Comparison of ENCODE assay signal across 8 cellular contexts in the genomic region with DNA sequence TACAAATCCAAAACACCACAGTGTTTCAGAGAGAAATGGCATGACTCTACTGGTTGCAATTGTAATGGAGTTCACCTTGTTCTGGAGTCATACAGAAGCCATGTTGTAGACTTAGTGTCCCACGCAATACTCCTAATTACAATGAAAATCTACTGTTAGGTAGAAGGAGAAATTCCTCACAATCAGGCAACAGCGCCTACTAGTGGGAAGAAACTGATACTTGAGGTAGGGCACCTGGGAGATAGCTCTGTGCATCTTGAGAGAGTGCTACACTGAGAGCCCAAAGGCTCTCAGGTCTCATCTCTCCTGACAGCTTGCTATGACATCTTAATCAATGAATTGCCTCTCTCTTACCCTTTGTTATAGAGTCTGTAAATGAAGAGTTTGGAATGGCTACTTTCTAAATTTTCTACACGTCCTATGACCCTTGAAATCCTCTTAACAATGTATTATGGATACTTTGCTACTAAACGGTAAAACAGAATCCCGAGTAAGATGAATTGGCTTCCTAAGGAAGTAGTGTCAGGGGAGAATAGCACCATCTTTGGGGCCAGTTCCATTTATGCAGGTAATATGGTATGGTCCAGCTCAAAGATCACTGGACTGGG.
DNase-seq lines count a peak whose midpoint lies in the region; ATAC-seq and TF ChIP-seq lines count a peak whose summit lies in the region.

No MANE protein-coding gene starts in this region.

- H3K9me3 ChIP-seq in AG04450 (ENCODE audit: control insufficient read depth, insufficient read depth, low read length) = no peaks in the 10 kb centered on the region
- H3K9me3 ChIP-seq in T-helper 17 cell (ENCODE audit: control insufficient read depth, low read length, poor library complexity, severe bottlenecking) = no peaks in the 10 kb centered on the region
- no peaks in the 10 kb centered on the region for H3K9me3 ChIP-seq in neural cell (ENCODE audit: low read length)

- DNase-seq in AG04450 (ENCODE audit: low read depth, low spot score) = no peak
- DNase-seq in T-helper 17 cell = peak in 2 of 3 donors; percentile 15 to 47
- DNase-seq in MCF 10A (ENCODE audit: unreplicated experiment) = peak; percentile 71
- DNase-seq in occipital lobe (lab: John Stamatoyannopoulos, UW) = no peak

- H3K79me2 ChIP-seq in neural cell (replicated peaks; ENCODE audit: insufficient read depth, low read length) = no peaks in the 10 kb centered on the region

- H3K4me1 Mint-ChIP-seq in T-helper 17 cell (peaks cover 6% of the 10 kb centered on the region), MCF 10A (ENCODE audit: insufficient read depth, unreplicated experiment) (no peaks in the 10 kb centered on the region)
- H3K4me1 Mint-ChIP-seq in stimulated activated memory B cell treated with anti-CD40 and anti-IgM and Interleukin-4, amounts not matched to agents 10 μg/mL and 1 μg/mL and 100 μg/mL, for 72 hours = peaks cover 29% of the 10 kb centered on the region

- intact Hi-C loops in MCF 10A (cut with micrococcal nuclease) = loop anchor here (5.0 kb wide), 1 partner anchor 1002 kb away; a partner anchor contains a TSS

- H3K4me3 ChIP-seq in AG04450 (ENCODE audit: low read depth, low read length) (no peak overlapping the region), neural cell (ENCODE audit: low read length) (no peak overlapping the region)

- H3K9ac ChIP-seq in neural cell (ENCODE audit: low read length) = no peak overlapping the region

- no peak overlapping the region for H2AFZ ChIP-seq in neural cell (ENCODE audit: low read depth, low read length)

- no peak overlapping the region for H3K27ac ChIP-seq in AG04450 (ENCODE audit: low read depth, low read length)
- H3K27ac ChIP-seq in neural cell (ENCODE audit: low read length) = no peak overlapping the region

- no peaks in the 10 kb centered on the region for H3F3A ChIP-seq in neural cell (ENCODE audit: insufficient read depth, low read length, poor library complexity, severe bottlenecking)

- ATAC-seq in GM21723 (IDR thresholded peaks at IDR 0.05; ENCODE audit: unreplicated experiment) = peak; percentile 44
- peak; percentile 82 for ATAC-seq in T-helper 17 cell
- no peak for ATAC-seq in stimulated activated memory B cell treated with anti-CD40 and anti-IgM and Interleukin-4, amounts not matched to agents 10 μg/mL and 1 μg/mL and 100 μg/mL, for 72 hours
- ATAC-seq in GM21423 (IDR thresholded peaks at IDR 0.05; ENCODE audit: unreplicated experiment) = no peak

- TF ChIP-seq RAD21 in neural cell (conservative IDR thresholded peaks at IDR 0.05) = no peak

- no peaks in the 10 kb centered on the region for H3K36me3 ChIP-seq in neural cell (ENCODE audit: insufficient read depth, low read length)

- no peak for TF ChIP-seq EP300 in neural cell (conservative IDR thresholded peaks at IDR 0.05; ENCODE audit: poor library complexity, severe bottlenecking)

- no peaks in the 10 kb centered on the region for H3K9me3 Mint-ChIP-seq in MCF 10A (ENCODE audit: unreplicated experiment)
- H3K9me3 Mint-ChIP-seq in stimulated activated memory B cell treated with anti-CD40 and anti-IgM and Interleukin-4, amounts not matched to agents 10 μg/mL and 1 μg/mL and 100 μg/mL, for 72 hours = no peaks in the 10 kb centered on the region

- TF ChIP-seq CTCF in AG04450 (IDR thresholded peaks at IDR 0.05; ENCODE audit: low read depth, low read length) = peak; percentile 36
- peak; percentile 69 for TF ChIP-seq CTCF in MCF 10A (IDR thresholded peaks at IDR 0.05; ENCODE audit: unreplicated experiment)
- peak; percentile 26 for TF ChIP-seq CTCF in neural cell (IDR thresholded peaks at IDR 0.05; ENCODE audit: poor library complexity, severe bottlenecking)

- H3K27ac Mint-ChIP-seq in T-helper 17 cell (no peak overlapping the region), MCF 10A (ENCODE audit: low read depth, unreplicated experiment) (no peak overlapping the region)
- no peak overlapping the region for H3K27ac Mint-ChIP-seq in stimulated activated memory B cell treated with anti-CD40 and anti-IgM and Interleukin-4, amounts not matched to agents 10 μg/mL and 1 μg/mL and 100 μg/mL, for 72 hours

- CTCF ChIA-PET in AG04450 (lab: Charles Lee) (interaction anchor here (0.9 to 1.6 kb wide), 2 partner anchors 206 to 1009 kb away, joined by 3 to 4 read pairs; no protein-coding TSS in a partner anchor), MCF 10A (lab: Yijun Ruan, JAX) (interaction anchor here (0.6 to 1.4 kb wide), 8 partner anchors 17 to 687 kb away, joined by 3 to 7 read pairs (median 3); no protein-coding TSS in a partner anchor)

- H4K20me1 ChIP-seq in neural cell (ENCODE audit: insufficient read depth) = no peaks in the 10 kb centered on the region

- no peaks in the 10 kb centered on the region for H3K27me3 ChIP-seq in AG04450 (ENCODE audit: control insufficient read depth, insufficient read depth, low read length)
- H3K27me3 ChIP-seq in neural cell (ENCODE audit: insufficient read depth, low read depth, low read length) = no peaks in the 10 kb centered on the region

- POLR2A ChIA-PET in AG04450 (lab: Yijun Ruan, JAX) = interaction anchor here (0.6 kb wide), 1 partner anchor 1003 kb away, joined by 3 read pairs; no protein-coding TSS in a partner anchor
- POLR2A ChIA-PET in MCF 10A (lab: Yijun Ruan, JAX) = no interaction called here

- H3K4me3 Mint-ChIP-seq in T-helper 17 cell = no peak overlapping the region
- H3K4me3 Mint-ChIP-seq in MCF 10A (ENCODE audit: unreplicated experiment) = no peak overlapping the region
- H3K4me3 Mint-ChIP-seq in stimulated activated memory B cell treated with anti-CD40 and anti-IgM and Interleukin-4, amounts not matched to agents 10 μg/mL and 1 μg/mL and 100 μg/mL, for 72 hours = no peak overlapping the region

- no peaks in the 10 kb centered on the region for H3K27me3 Mint-ChIP-seq in T-helper 17 cell
- H3K27me3 Mint-ChIP-seq in MCF 10A (ENCODE audit: insufficient read depth, unreplicated experiment) = no peaks in the 10 kb centered on the region
- H3K27me3 Mint-ChIP-seq in stimulated activated memory B cell treated with anti-CD40 and anti-IgM and Interleukin-4, amounts not matched to agents 10 μg/mL and 1 μg/mL and 100 μg/mL, for 72 hours = no peaks in the 10 kb centered on the region

- H3K9me2 ChIP-seq in neural cell (ENCODE audit: insufficient read depth, low read length) = no peaks in the 10 kb centered on the region

- H3K4me2 ChIP-seq in neural cell (ENCODE audit: low read length) = no peak overlapping the region

- H3K36me3 Mint-ChIP-seq in T-helper 17 cell (ENCODE audit: low read depth) = no peaks in the 10 kb centered on the region
- H3K36me3 Mint-ChIP-seq in MCF 10A (ENCODE audit: insufficient read depth, unreplicated experiment) = no peaks in the 10 kb centered on the region
- H3K36me3 Mint-ChIP-seq in stimulated activated memory B cell treated with anti-CD40 and anti-IgM and Interleukin-4, amounts not matched to agents 10 μg/mL and 1 μg/mL and 100 μg/mL, for 72 hours = peaks cover 5% of the 10 kb centered on the region

- no TSS peak for BruUV-seq in MCF 10A (replicated peaks; lab: Mats Ljungman, UMichigan)

TF ChIP-seq in neural cell, 6 proteins besides CTCF, POLR2A, EP300 and RAD21:
- TF ChIP-seq EZH2 (IDR thresholded peaks at IDR 0.05; ENCODE audit: borderline replicate concordance, insufficient read depth, low read length, poor library complexity, severe bottlenecking) (no peak), SMC3 (conservative IDR thresholded peaks at IDR 0.05; ENCODE audit: poor library complexity) (no peak), TAF1 (IDR thresholded peaks at IDR 0.05; ENCODE audit: low read depth) (no peak), POLR2AphosphoS5 (IDR thresholded peaks at IDR 0.05) (no peak), MXI1 (conservative IDR thresholded peaks at IDR 0.05; ENCODE audit: poor library complexity, severe bottlenecking) (no peak)
- TF ChIP-seq, protein P1, sequence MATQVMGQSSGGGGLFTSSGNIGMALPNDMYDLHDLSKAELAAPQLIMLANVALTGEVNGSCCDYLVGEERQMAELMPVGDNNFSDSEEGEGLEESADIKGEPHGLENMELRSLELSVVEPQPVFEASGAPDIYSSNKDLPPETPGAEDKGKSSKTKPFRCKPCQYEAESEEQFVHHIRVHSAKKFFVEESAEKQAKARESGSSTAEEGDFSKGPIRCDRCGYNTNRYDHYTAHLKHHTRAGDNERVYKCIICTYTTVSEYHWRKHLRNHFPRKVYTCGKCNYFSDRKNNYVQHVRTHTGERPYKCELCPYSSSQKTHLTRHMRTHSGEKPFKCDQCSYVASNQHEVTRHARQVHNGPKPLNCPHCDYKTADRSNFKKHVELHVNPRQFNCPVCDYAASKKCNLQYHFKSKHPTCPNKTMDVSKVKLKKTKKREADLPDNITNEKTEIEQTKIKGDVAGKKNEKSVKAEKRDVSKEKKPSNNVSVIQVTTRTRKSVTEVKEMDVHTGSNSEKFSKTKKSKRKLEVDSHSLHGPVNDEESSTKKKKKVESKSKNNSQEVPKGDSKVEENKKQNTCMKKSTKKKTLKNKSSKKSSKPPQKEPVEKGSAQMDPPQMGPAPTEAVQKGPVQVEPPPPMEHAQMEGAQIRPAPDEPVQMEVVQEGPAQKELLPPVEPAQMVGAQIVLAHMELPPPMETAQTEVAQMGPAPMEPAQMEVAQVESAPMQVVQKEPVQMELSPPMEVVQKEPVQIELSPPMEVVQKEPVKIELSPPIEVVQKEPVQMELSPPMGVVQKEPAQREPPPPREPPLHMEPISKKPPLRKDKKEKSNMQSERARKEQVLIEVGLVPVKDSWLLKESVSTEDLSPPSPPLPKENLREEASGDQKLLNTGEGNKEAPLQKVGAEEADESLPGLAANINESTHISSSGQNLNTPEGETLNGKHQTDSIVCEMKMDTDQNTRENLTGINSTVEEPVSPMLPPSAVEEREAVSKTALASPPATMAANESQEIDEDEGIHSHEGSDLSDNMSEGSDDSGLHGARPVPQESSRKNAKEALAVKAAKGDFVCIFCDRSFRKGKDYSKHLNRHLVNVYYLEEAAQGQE (IDR thresholded peaks at IDR 0.05; ENCODE audit: borderline replicate concordance) = no peak

Comparison
In these comparisons a context has a peak if more than half of its experiments do, and no peak if none do; other contexts are left out.
1. DNase-seq: peak in T-helper 17 cell (2 of 3) and MCF 10A (single experiment); none in AG04450 (single experiment) and occipital lobe (single experiment).
2. ATAC-seq: peak in GM21723 (single experiment) and T-helper 17 cell (single experiment); none in stimulated activated memory B cell treated with anti-CD40 and anti-IgM and Interleukin-4, amounts not matched to agents 10 μg/mL and 1 μg/mL and 100 μg/mL, for 72 hours (single experiment) and GM21423 (single experiment).
3. Peak in every context shown above with its lines, with median percentiles within 50 percentile points of each other: CTCF ChIP-seq.